1 cellular context compared by ENCODE assay signal in genomic region chr19:44903602-44904425, GRCh38.
TF ChIP-seq lines count a peak whose summit lies in the region.

No MANE protein-coding gene starts in this region.

TF ChIP-seq in HepG2, 621 proteins besides CTCF, POLR2A, EP300 and RAD21 (continued from another document and continues in another):
- peak; percentile 77; the same call in 1 of the 2 replicates for TF ChIP-seq ZNF230 (CRISPR knock-in tag; IDR thresholded peaks at IDR 0.05)
- TF ChIP-seq MZF1 (CRISPR knock-in tag; IDR thresholded peaks at IDR 0.05; ENCODE audit: borderline replicate concordance): no peak
- TF ChIP-seq SRSF1 (optimal IDR thresholded peaks at IDR 0.05; ENCODE audit: low read depth, low read length): peak; percentile 27
- TF ChIP-seq ZNF253 (CRISPR knock-in tag; IDR thresholded peaks at IDR 0.05; ENCODE audit: borderline replicate concordance): no peak
- no peak for TF ChIP-seq ZSCAN9 (CRISPR knock-in tag; IDR thresholded peaks at IDR 0.05; ENCODE audit: borderline replicate concordance)
- TF ChIP-seq ZNF264 (CRISPR knock-in tag; IDR thresholded peaks at IDR 0.05): peak; percentile 64; the same call in 1 of the 2 replicates
- peak; percentile 69 for TF ChIP-seq ZNF784 (CRISPR knock-in tag; IDR thresholded peaks at IDR 0.05; ENCODE audit: borderline replicate concordance)
- no peak for TF ChIP-seq MATR3 (CRISPR knock-in tag; IDR thresholded peaks at IDR 0.05)
- TF ChIP-seq NFIC (IDR thresholded peaks at IDR 0.05; ENCODE audit: low read length): no peak
- TF ChIP-seq ZFX (CRISPR knock-in tag; IDR thresholded peaks at IDR 0.05; ENCODE audit: low read depth): peak; percentile 78
- TF ChIP-seq ZNF75D (CRISPR knock-in tag; IDR thresholded peaks at IDR 0.05; ENCODE audit: borderline replicate concordance): no peak
- no peak for TF ChIP-seq ZNF790 (CRISPR knock-in tag; IDR thresholded peaks at IDR 0.05; ENCODE audit: borderline replicate concordance)
- no peak for TF ChIP-seq ZNF557 (CRISPR knock-in tag; IDR thresholded peaks at IDR 0.05)
- no peak for TF ChIP-seq ZNF773 (CRISPR knock-in tag; IDR thresholded peaks at IDR 0.05; ENCODE audit: borderline replicate concordance)
- peak; percentile 91 for TF ChIP-seq ZNF224 (CRISPR knock-in tag; IDR thresholded peaks at IDR 0.05)
- TF ChIP-seq PCBP2 (optimal IDR thresholded peaks at IDR 0.05; ENCODE audit: low read depth, low read length, poor library complexity, severe bottlenecking): no peak
- peak; percentile 43; the same call in 1 of the 2 replicates for TF ChIP-seq SALL2 (CRISPR knock-in tag; IDR thresholded peaks at IDR 0.05)
- peak; percentile 85 for TF ChIP-seq ZNF18 (CRISPR knock-in tag; IDR thresholded peaks at IDR 0.05; ENCODE audit: insufficient replicate concordance)
- 0 out of 2 replicates have a peak, but pooled peaks have one; percentile 49 for TF ChIP-seq BRF2 (CRISPR knock-in tag; IDR thresholded peaks at IDR 0.05)
- TF ChIP-seq CBFB (CRISPR knock-in tag; IDR thresholded peaks at IDR 0.05): 0 out of 2 replicates have a peak, but pooled peaks have one; percentile 39
- TF ChIP-seq REST (IDR thresholded peaks at IDR 0.05; ENCODE audit: borderline replicate concordance in 1 of 2, low read depth in 1 of 2, low read length in 2 of 2): no peak; a peak in 1 of 4 replicates
- no peak for TF ChIP-seq NR3C1 (CRISPR knock-in tag; IDR thresholded peaks at IDR 0.05)
- 0 out of 2 replicates have a peak, but pooled peaks have one; percentile 19 for TF ChIP-seq MBD4 (IDR thresholded peaks at IDR 0.05; ENCODE audit: borderline replicate concordance, low read length)
- peak; percentile 69 for TF ChIP-seq CBX5 (CRISPR knock-in tag; IDR thresholded peaks at IDR 0.05; ENCODE audit: borderline replicate concordance)
- no peak; the same call in none of the 2 replicates for TF ChIP-seq ETV5 (CRISPR knock-in tag; IDR thresholded peaks at IDR 0.05; ENCODE audit: borderline replicate concordance)
- peak; percentile 54 for TF ChIP-seq KAT8 (CRISPR knock-in tag; IDR thresholded peaks at IDR 0.05)
- TF ChIP-seq KDM6A (CRISPR knock-in tag; IDR thresholded peaks at IDR 0.05; ENCODE audit: low read depth): peak; percentile 77
- 0 out of 2 replicates have a peak, but pooled peaks have one; percentile 27 for TF ChIP-seq SOX13 (IDR thresholded peaks at IDR 0.05)
- peak in 1 of 2 experiments; percentile 65; a peak in 2 of 4 replicates for TF ChIP-seq SOX13 (CRISPR knock-in tag; conservative IDR thresholded peaks at IDR 0.05 in 1 of 2, IDR thresholded peaks at IDR 0.05 in 1 of 2)
- TF ChIP-seq ZNF496 (CRISPR knock-in tag; IDR thresholded peaks at IDR 0.05; ENCODE audit: insufficient replicate concordance): no peak
- no peak for TF ChIP-seq ZNF143 (CRISPR knock-in tag; IDR thresholded peaks at IDR 0.05)
- TF ChIP-seq RERE (CRISPR knock-in tag; IDR thresholded peaks at IDR 0.05; ENCODE audit: low read depth): no peak
- no peak for TF ChIP-seq ZMAT5 (CRISPR knock-in tag; IDR thresholded peaks at IDR 0.05; ENCODE audit: borderline replicate concordance, low read depth)
- no peak for TF ChIP-seq HOXA7 (CRISPR knock-in tag; IDR thresholded peaks at IDR 0.05)
- TF ChIP-seq EEA1 (CRISPR knock-in tag; IDR thresholded peaks at IDR 0.05; ENCODE audit: borderline replicate concordance): 0 out of 2 replicates have a peak, but pooled peaks have one; percentile 37
- no peak for TF ChIP-seq MLLT10 (CRISPR knock-in tag; IDR thresholded peaks at IDR 0.05)
- no peak; the same call in none of the 2 replicates for TF ChIP-seq SPEN (CRISPR knock-in tag; IDR thresholded peaks at IDR 0.05; ENCODE audit: low read depth)
- TF ChIP-seq TEF (CRISPR knock-in tag; IDR thresholded peaks at IDR 0.05): no peak
- TF ChIP-seq ZNF713 (CRISPR knock-in tag; IDR thresholded peaks at IDR 0.05): no peak
- no peak for TF ChIP-seq ZBTB21 (CRISPR knock-in tag; IDR thresholded peaks at IDR 0.05)
- TF ChIP-seq ZNF569 (CRISPR knock-in tag; IDR thresholded peaks at IDR 0.05; ENCODE audit: borderline replicate concordance): no peak
